Comparison of ENCODE assay signal across 1 cellular context in the genomic region with DNA sequence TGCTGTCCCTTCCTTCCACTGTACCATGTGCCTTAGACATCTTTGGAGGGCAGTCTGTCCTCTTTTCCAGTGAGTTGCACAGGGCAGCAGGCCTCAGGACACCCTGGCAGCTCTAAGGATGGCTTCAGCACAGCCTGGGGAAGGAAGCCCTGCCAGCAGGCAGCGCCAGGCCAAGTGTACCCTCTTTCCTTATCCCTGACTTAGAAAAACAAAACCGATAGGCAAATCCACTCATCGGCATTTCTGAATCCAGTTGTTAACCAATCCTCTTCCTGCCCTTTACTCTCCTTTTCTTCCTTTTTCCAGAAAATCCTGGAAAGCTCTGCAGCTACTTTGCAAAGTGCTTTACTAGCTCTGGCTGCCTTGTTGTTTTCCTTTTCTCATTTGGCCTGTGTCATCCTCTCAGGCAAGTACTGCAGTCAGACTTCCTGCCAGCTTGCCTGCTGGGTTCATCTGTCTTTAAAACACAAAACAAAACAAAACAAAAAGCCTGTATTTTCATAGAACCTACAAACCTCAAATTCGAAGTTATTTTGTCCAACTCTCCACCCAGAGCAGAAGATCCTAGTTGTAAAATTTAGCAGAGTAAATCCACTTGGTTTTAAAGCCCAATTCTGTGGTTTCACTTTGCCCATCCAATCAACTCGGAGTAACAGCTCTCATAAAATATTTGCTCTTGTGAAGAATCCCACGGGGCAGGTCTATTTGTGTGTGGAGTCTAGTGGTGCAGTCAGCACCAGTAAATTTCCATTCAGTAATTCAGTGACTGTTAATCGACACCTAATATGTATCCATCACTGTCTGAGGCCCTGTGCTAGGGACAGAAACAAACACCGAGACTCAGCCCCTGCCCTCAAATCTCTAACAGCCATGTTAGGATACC.
TF ChIP-seq lines count a peak whose summit lies in the region.

No MANE protein-coding gene starts in this region.

TF ChIP-seq in HepG2, 621 proteins besides CTCF, POLR2A, EP300 and RAD21 (continued from another document and continues in another):
- no peak for TF ChIP-seq ZNF512 (CRISPR knock-in tag; IDR thresholded peaks at IDR 0.05)
- TF ChIP-seq KAT2B (IDR thresholded peaks at IDR 0.05; ENCODE audit: borderline replicate concordance, low read depth, low read length), result no peak
- TF ChIP-seq KIAA2018 (CRISPR knock-in tag; IDR thresholded peaks at IDR 0.05; ENCODE audit: borderline replicate concordance), result no peak
- TF ChIP-seq ZFP1 (CRISPR knock-in tag; IDR thresholded peaks at IDR 0.05), result 0 out of 2 replicates have a peak, but pooled peaks have one; percentile 52
- no peak for TF ChIP-seq CBFB (CRISPR knock-in tag; IDR thresholded peaks at IDR 0.05)
- no peak for TF ChIP-seq ZNF101 (CRISPR knock-in tag; IDR thresholded peaks at IDR 0.05; ENCODE audit: borderline replicate concordance, low read depth)
- TF ChIP-seq ZNF574 (CRISPR knock-in tag; IDR thresholded peaks at IDR 0.05), result peak; percentile 49; the same call in 1 of the 2 replicates
- TF ChIP-seq ZNF124 (CRISPR knock-in tag; IDR thresholded peaks at IDR 0.05), result 0 out of 2 replicates have a peak, but pooled peaks have one; percentile 35
- TF ChIP-seq, protein P1, sequence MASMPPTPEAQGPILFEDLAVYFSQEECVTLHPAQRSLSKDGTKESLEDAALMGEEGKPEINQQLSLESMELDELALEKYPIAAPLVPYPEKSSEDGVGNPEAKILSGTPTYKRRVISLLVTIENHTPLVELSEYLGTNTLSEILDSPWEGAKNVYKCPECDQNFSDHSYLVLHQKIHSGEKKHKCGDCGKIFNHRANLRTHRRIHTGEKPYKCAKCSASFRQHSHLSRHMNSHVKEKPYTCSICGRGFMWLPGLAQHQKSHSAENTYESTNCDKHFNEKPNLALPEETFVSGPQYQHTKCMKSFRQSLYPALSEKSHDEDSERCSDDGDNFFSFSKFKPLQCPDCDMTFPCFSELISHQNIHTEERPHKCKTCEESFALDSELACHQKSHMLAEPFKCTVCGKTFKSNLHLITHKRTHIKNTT (CRISPR knock-in tag; IDR thresholded peaks at IDR 0.05), result no peak
- TF ChIP-seq FOXA3 (CRISPR knock-in tag; IDR thresholded peaks at IDR 0.05), result no peak
- TF ChIP-seq PAXIP1 (CRISPR knock-in tag; conservative IDR thresholded peaks at IDR 0.05), result peak; percentile 52; the same call in 1 of the 2 replicates
- TF ChIP-seq SETDB1 (CRISPR knock-in tag; IDR thresholded peaks at IDR 0.05; ENCODE audit: borderline replicate concordance), result no peak
- TF ChIP-seq RARG (CRISPR knock-in tag; IDR thresholded peaks at IDR 0.05; ENCODE audit: low read depth), result no peak
- TF ChIP-seq ZBTB44 (CRISPR knock-in tag; IDR thresholded peaks at IDR 0.05), result no peak
- no peak for TF ChIP-seq ZNF850 (CRISPR knock-in tag; conservative IDR thresholded peaks at IDR 0.05)
- 0 out of 2 replicates have a peak, but pooled peaks have one; percentile 25 for TF ChIP-seq ZNF121 (CRISPR knock-in tag; IDR thresholded peaks at IDR 0.05)
- TF ChIP-seq ARNTL (CRISPR knock-in tag; IDR thresholded peaks at IDR 0.05), result no peak; the same call in 1 of the 2 replicates
- TF ChIP-seq ZNF510 (CRISPR knock-in tag; IDR thresholded peaks at IDR 0.05; ENCODE audit: low read depth), result no peak
- TF ChIP-seq, protein P2, sequence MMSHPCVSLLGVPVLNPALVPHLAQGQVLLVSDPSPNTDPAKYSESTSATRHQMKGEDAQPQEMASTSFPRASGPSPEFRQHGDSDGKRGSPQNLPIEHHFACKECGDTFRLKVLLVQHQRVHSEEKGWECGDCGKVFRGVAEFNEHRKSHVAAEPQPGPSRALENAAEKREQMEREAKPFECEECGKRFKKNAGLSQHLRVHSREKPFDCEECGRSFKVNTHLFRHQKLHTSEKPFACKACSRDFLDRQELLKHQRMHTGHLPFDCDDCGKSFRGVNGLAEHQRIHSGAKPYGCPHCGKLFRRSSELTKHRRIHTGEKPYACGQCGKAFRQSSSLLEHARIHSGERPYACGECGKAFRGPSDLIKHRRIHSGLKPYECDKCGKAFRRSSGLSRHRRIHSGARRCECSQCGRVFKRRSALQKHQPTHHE (CRISPR knock-in tag; IDR thresholded peaks at IDR 0.05; ENCODE audit: borderline replicate concordance), result no peak
- TF ChIP-seq ZNF556 (CRISPR knock-in tag; IDR thresholded peaks at IDR 0.05; ENCODE audit: borderline replicate concordance), result no peak
- TF ChIP-seq HNRNPL (IDR thresholded peaks at IDR 0.05; ENCODE audit: low read depth, low read length), result 0 out of 2 replicates have a peak, but pooled peaks have one; percentile 39
- TF ChIP-seq KLF15 (CRISPR knock-in tag; IDR thresholded peaks at IDR 0.05; ENCODE audit: borderline replicate concordance), result no peak
- TF ChIP-seq TGIF2 (CRISPR knock-in tag; IDR thresholded peaks at IDR 0.05), result peak; percentile 75
- TF ChIP-seq, protein P3, sequence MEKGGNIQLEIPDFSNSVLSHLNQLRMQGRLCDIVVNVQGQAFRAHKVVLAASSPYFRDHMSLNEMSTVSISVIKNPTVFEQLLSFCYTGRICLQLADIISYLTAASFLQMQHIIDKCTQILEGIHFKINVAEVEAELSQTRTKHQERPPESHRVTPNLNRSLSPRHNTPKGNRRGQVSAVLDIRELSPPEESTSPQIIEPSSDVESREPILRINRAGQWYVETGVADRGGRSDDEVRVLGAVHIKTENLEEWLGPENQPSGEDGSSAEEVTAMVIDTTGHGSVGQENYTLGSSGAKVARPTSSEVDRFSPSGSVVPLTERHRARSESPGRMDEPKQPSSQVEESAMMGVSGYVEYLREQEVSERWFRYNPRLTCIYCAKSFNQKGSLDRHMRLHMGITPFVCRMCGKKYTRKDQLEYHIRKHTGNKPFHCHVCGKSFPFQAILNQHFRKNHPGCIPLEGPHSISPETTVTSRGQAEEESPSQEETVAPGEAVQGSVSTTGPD (CRISPR knock-in tag; IDR thresholded peaks at IDR 0.05), result no peak; the same call in 1 of the 2 replicates
- TF ChIP-seq ZNF24 (IDR thresholded peaks at IDR 0.05), result no peak
- 0 out of 2 replicates have a peak, but pooled peaks have one; percentile 12 for TF ChIP-seq ZNF264 (CRISPR knock-in tag; IDR thresholded peaks at IDR 0.05)
- peak; percentile 79; the same call in 1 of the 2 replicates for TF ChIP-seq THYN1 (CRISPR knock-in tag; IDR thresholded peaks at IDR 0.05; ENCODE audit: borderline replicate concordance, low read depth)
- no peak for TF ChIP-seq ZNF44 (CRISPR knock-in tag; IDR thresholded peaks at IDR 0.05)
- no peak for TF ChIP-seq HNRNPK (IDR thresholded peaks at IDR 0.05; ENCODE audit: low read depth, low read length, poor library complexity, severe bottlenecking)
